In the genomic region with DNA sequence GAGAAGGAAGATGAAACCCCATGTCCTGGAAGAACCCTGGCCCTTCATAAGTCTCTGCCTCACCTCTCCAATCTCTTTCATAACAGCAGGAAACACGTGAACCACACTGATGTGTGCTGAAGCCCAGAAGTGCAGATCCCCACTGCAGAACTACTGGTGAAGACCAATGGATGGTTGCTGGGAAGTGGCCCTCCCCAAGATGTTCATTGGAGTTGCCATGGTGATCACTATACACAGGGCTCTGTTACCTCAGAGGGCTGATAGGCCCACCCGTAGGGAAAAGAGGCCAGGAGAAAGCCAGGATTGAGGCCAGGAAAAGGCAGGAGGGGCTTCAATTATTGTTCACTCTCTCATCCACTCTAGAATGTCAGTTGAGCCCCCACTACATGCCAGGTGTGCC, we compare ENCODE assay signal across 12 cellular contexts.
"Had no signal": no experiment of that assay in that cellular context is flagged by ENCODE, and none has a peak within 500 bp of the region (broad histone marks: within the 10 kb centered on the region; RNA-seq: fewer than 3 reads in every experiment).

No MANE protein-coding gene starts in this region.

- H3K36me3 Mint-ChIP-seq: mesothelial cell of epicardium had no signal

- H3K9me3 Mint-ChIP-seq: activated CD4-positive, alpha-beta memory T cell treated with anti-CD3 and anti-CD28 coated beads, Interleukin-2, amount 10 ng/mL, durations not matched to agents 7 days and 5 days; central memory CD8-positive, alpha-beta T cell had no signal

- H3K9me3 ChIP-seq: esophagus muscularis mucosa, neutrophil had no signal

- H3K4me3 Mint-ChIP-seq: activated CD4-positive, alpha-beta memory T cell treated with anti-CD3 and anti-CD28 coated beads, Interleukin-2, amount 10 ng/mL, durations not matched to agents 7 days and 5 days; activated CD4-positive, alpha-beta T cell treated with anti-CD3 and anti-CD28 coated beads for 36 hours; central memory CD8-positive, alpha-beta T cell; mesothelial cell of epicardium had no signal

- H3K27ac Mint-ChIP-seq: activated CD4-positive, alpha-beta memory T cell treated with anti-CD3 and anti-CD28 coated beads, Interleukin-2, amount 10 ng/mL, durations not matched to agents 7 days and 5 days; activated CD4-positive, alpha-beta T cell treated with anti-CD3 and anti-CD28 coated beads for 36 hours; mesothelial cell of epicardium had no signal

- H3K4me3 ChIP-seq: esophagus muscularis mucosa had no signal

- H3K27ac ChIP-seq: esophagus muscularis mucosa, neutrophil, VCaP had no signal

- ATAC-seq: activated CD4-positive, alpha-beta T cell treated with anti-CD3 and anti-CD28 coated beads for 36 hours had no signal

- DNase-seq: activated CD4-positive, alpha-beta memory T cell treated with anti-CD3 and anti-CD28 coated beads, Interleukin-2, amount 10 ng/mL, durations not matched to agents 7 days and 5 days; activated CD4-positive, alpha-beta T cell treated with anti-CD3 and anti-CD28 coated beads for 36 hours; foreskin fibroblast; glutamatergic neuron; right cardiac atrium; small intestine; T-helper 9 cell had no signal

- H3K4me1 Mint-ChIP-seq: activated CD4-positive, alpha-beta memory T cell treated with anti-CD3 and anti-CD28 coated beads, Interleukin-2, amount 10 ng/mL, durations not matched to agents 7 days and 5 days; activated CD4-positive, alpha-beta T cell treated with anti-CD3 and anti-CD28 coated beads for 36 hours; central memory CD8-positive, alpha-beta T cell; mesothelial cell of epicardium had no signal
